Comparison of ENCODE assay signal across 14 cellular contexts in genomic region chr13:113105032-113105993, GRCh38. TPM values are rescaled to one million over a fixed set of nuclear protein-coding genes. Genes with fewer than 3 reads are reported as not detected.
DNase-seq lines count a peak whose midpoint lies in the region; ATAC-seq lines count a peak whose summit lies in the region.
"Had no signal": no experiment of that assay in that cellular context is flagged by ENCODE, and none has a peak within 500 bp of the region (broad histone marks: within the 10 kb centered on the region; RNA-seq: fewer than 3 reads in every experiment).

Gene F7, plus strand, starts transcription at chr13:113105791. Its CDS starts 51 bp downstream, at chr13:113105842.

- H3K4me1 Mint-ChIP-seq in natural killer cell treated with Interleukin-12 subunit alpha and Interleukin-12 subunit beta and Interleukin-15 and Interleukin-18, amount 100 ng/mL, for 72 hours (ENCODE audit: low read depth in 2 of 2): no peaks in the 10 kb centered on the region

- no peak within 1 kb of the TSS for H3K27ac Mint-ChIP-seq in natural killer cell treated with Interleukin-12 subunit alpha and Interleukin-12 subunit beta and Interleukin-15 and Interleukin-18, amount 100 ng/mL, for 72 hours
- H3K27ac Mint-ChIP-seq: CD8-positive, alpha-beta T cell had no signal

- no peaks in the 10 kb centered on the region for H3K36me3 Mint-ChIP-seq in natural killer cell treated with Interleukin-12 subunit alpha and Interleukin-12 subunit beta and Interleukin-15 and Interleukin-18, amount 100 ng/mL, for 72 hours
- H3K36me3 Mint-ChIP-seq: CD8-positive, alpha-beta T cell had no signal

- no peaks in the 10 kb centered on the region for H3K27me3 Mint-ChIP-seq in natural killer cell treated with Interleukin-12 subunit alpha and Interleukin-12 subunit beta and Interleukin-15 and Interleukin-18, amount 100 ng/mL, for 72 hours

- no peaks in the 10 kb centered on the region for H3K9me3 Mint-ChIP-seq in natural killer cell treated with Interleukin-12 subunit alpha and Interleukin-12 subunit beta and Interleukin-15 and Interleukin-18, amount 100 ng/mL, for 72 hours
- H3K9me3 Mint-ChIP-seq: CD8-positive, alpha-beta T cell; stimulated activated naive CD8-positive, alpha-beta T cell treated with anti-CD3 and anti-CD28 coated beads, Interleukin-15, Interleukin-2, amounts not matched to agents 100 ng/mL and 50 ng/mL, for 24 hours had no signal

- DNase-seq in AG20443 (ENCODE audit: low spot score) (peak; percentile 39), DMS79 (lab: John Stamatoyannopoulos, UW) (peak; percentile 38), NCI-H526 treated with DMSO at 0.1 percent for 48 hours (lab: John Stamatoyannopoulos, UW) (peak; percentile 51), left lobe of liver (ENCODE audit: low spot score) (peak; percentile 90), SIG-M5 (lab: John Stamatoyannopoulos, UW) (no peak)
- no peak for DNase-seq in activated CD4-positive, alpha-beta T cell treated with anti-CD3 and anti-CD28 coated beads for 4 hours
- DNase-seq in natural killer cell treated with Interleukin-12 subunit alpha and Interleukin-12 subunit beta and Interleukin-15 and Interleukin-18, amount 100 ng/mL, for 72 hours (ENCODE audit: low spot score): no peak
- DNase-seq: activated effector memory CD4-positive, alpha-beta T cell treated with Interleukin-2 at 50 U/mL for 16 hours; CD8-positive, alpha-beta T cell; cortex of kidney; HCEC 1CT had no signal

- peak; percentile 92 for ATAC-seq in left lobe of liver
- no peak for ATAC-seq in natural killer cell treated with Interleukin-12 subunit alpha and Interleukin-12 subunit beta and Interleukin-15 and Interleukin-18, amount 100 ng/mL, for 72 hours
- no peak for ATAC-seq in HG03460 (IDR thresholded peaks at IDR 0.05; ENCODE audit: unreplicated experiment)
- ATAC-seq: CD8-positive, alpha-beta T cell had no signal

- no peak within 1 kb of the TSS for H3K4me3 Mint-ChIP-seq in natural killer cell treated with Interleukin-12 subunit alpha and Interleukin-12 subunit beta and Interleukin-15 and Interleukin-18, amount 100 ng/mL, for 72 hours
- H3K4me3 Mint-ChIP-seq: CD8-positive, alpha-beta T cell had no signal

RNA-seq across cellular contexts. Expression of gene F7, which starts in this region (rescaled TPM):
- 99.6 TPM for total RNA-seq in left lobe of liver
- not detected for total RNA-seq in natural killer cell treated with Interleukin-12 subunit alpha and Interleukin-12 subunit beta and Interleukin-15 and Interleukin-18, amount 100 ng/mL, for 72 hours
- total RNA-seq: CD8-positive, alpha-beta T cell; SJSA1 had no signal

Comparison
In these comparisons a context has a peak if more than half of its experiments do, and no peak if none do; other contexts are left out.
1. RNA of gene F7 (total RNA-seq): 99.6 TPM in left lobe of liver (single experiment); not detected in natural killer cell treated with Interleukin-12 subunit alpha and Interleukin-12 subunit beta and Interleukin-15 and Interleukin-18, amount 100 ng/mL, for 72 hours; every median in the first group is over 100 times any median in the second.
2. DNase-seq: peak in AG20443 (single experiment), DMS79 (single experiment), NCI-H526 treated with DMSO at 0.1 percent for 48 hours (single experiment) and left lobe of liver (single experiment); none in activated CD4-positive, alpha-beta T cell treated with anti-CD3 and anti-CD28 coated beads for 4 hours (0 of 2), SIG-M5 (single experiment) and natural killer cell treated with Interleukin-12 subunit alpha and Interleukin-12 subunit beta and Interleukin-15 and Interleukin-18, amount 100 ng/mL, for 72 hours (single experiment).